In genomic region chr14:69784942-69785341, GRCh38 we compare ENCODE assay signal across 3 cellular contexts.
A peak's percentile ranks its signal among the peaks of the same experiment; 100 is the strongest.
TF ChIP-seq lines count a peak whose summit lies in the region.

No MANE protein-coding gene starts in this region.

TF ChIP-seq in SK-N-SH treated with all-trans-retinoic acid at 6 μM for 48 hours, 23 proteins besides CTCF, POLR2A, EP300 and RAD21:
- TF ChIP-seq TCF4 (CRISPR knock-in tag; IDR thresholded peaks at IDR 0.05; ENCODE audit: borderline replicate concordance) = no peak
- no peak for TF ChIP-seq ESRRG (CRISPR knock-in tag; IDR thresholded peaks at IDR 0.05)
- peak; percentile 46; the same call in 1 of the 2 replicates for TF ChIP-seq ZFP3 (CRISPR knock-in tag; IDR thresholded peaks at IDR 0.05)

TF ChIP-seq in SK-N-SH, 30 proteins besides CTCF, POLR2A, EP300 and RAD21:
- TF ChIP-seq ELF1 (IDR thresholded peaks at IDR 0.05) (no peak), FOSL2 (IDR thresholded peaks at IDR 0.05; ENCODE audit: borderline replicate concordance, low read depth) (no peak), FOXM1 (IDR thresholded peaks at IDR 0.05; ENCODE audit: low read depth) (no peak), SIN3A (IDR thresholded peaks at IDR 0.05; ENCODE audit: borderline replicate concordance, low read depth, low read length) (no peak), USF2 (IDR thresholded peaks at IDR 0.05; ENCODE audit: borderline replicate concordance, low read depth, low read length) (no peak), IRF3 (IDR thresholded peaks at IDR 0.05; ENCODE audit: low read depth, low read length) (no peak), REST (IDR thresholded peaks at IDR 0.05; ENCODE audit: low read depth, low read length) (no peak), MEF2A (IDR thresholded peaks at IDR 0.05; ENCODE audit: borderline replicate concordance, low read depth) (no peak), GABPA (IDR thresholded peaks at IDR 0.05; ENCODE audit: low read depth) (no peak), RFX5 (IDR thresholded peaks at IDR 0.05; ENCODE audit: low read length) (no peak), JUND (IDR thresholded peaks at IDR 0.05) (no peak), RCOR1 (IDR thresholded peaks at IDR 0.05; ENCODE audit: low read length) (no peak), RXRA (IDR thresholded peaks at IDR 0.05; ENCODE audit: borderline replicate concordance, low read depth) (no peak)

TF ChIP-seq in liver, 16 proteins besides CTCF, POLR2A, EP300 and RAD21:
- TF ChIP-seq YY1 (IDR thresholded peaks at IDR 0.05) (peak; percentile 16), RXRA (IDR thresholded peaks at IDR 0.05) (peak; percentile 63 to 64), GABPA (IDR thresholded peaks at IDR 0.05 in 1 of 2, conservative IDR thresholded peaks at IDR 0.05 in 1 of 2) (no peak), TAF1 (conservative IDR thresholded peaks at IDR 0.05) (no peak), NR2F2 (IDR thresholded peaks at IDR 0.05) (peak; percentile 85), SP1 (IDR thresholded peaks at IDR 0.05) (peak; percentile 15), HNF4A (conservative IDR thresholded peaks at IDR 0.05) (peak; percentile 64 to 81)
